In genomic region chr2:55050133-55050994, GRCh38 we compare ENCODE assay signal across 1 cellular context.
TF ChIP-seq lines count a peak whose summit lies in the region.

RTN4 (minus strand) TSS chr2:55050451; CDS start chr2:55050300, 151 bp downstream.

TF ChIP-seq in K562, 482 proteins besides CTCF, POLR2A, EP300 and RAD21 (continued from another document and continues in another):
- TF ChIP-seq ZNF280B (CRISPR knock-in tag; IDR thresholded peaks at IDR 0.05) (no peak), RBM22 (IDR thresholded peaks at IDR 0.05; ENCODE audit: low read depth, low read length, poor library complexity, severe bottlenecking) (peak; percentile 83), PHF21A (IDR thresholded peaks at IDR 0.05; ENCODE audit: borderline replicate concordance, low read depth) (no peak), PTTG1 (tag; IDR thresholded peaks at IDR 0.05; ENCODE audit: low read depth) (no peak), ZNF695 (CRISPR knock-in tag; IDR thresholded peaks at IDR 0.05) (no peak), NCOA4 (IDR thresholded peaks at IDR 0.05; ENCODE audit: partially characterized antibody) (no peak), ZNF133 (CRISPR knock-in tag; IDR thresholded peaks at IDR 0.05) (no peak), PPARD (CRISPR knock-in tag; IDR thresholded peaks at IDR 0.05) (no peak), GMEB1 (CRISPR knock-in tag; IDR thresholded peaks at IDR 0.05) (no peak; the same call in 1 of the 2 replicates), ATF3 (IDR thresholded peaks at IDR 0.05) (peak; percentile 98), ATF3 (CRISPR knock-in tag; conservative IDR thresholded peaks at IDR 0.05) (peak; percentile 66; the same call in 1 of the 2 replicates), ZNF551 (CRISPR knock-in tag; IDR thresholded peaks at IDR 0.05) (no peak), RBM17 (IDR thresholded peaks at IDR 0.05; ENCODE audit: borderline replicate concordance, low read depth, low read length) (no peak), KDM2B (CRISPR knock-in tag; IDR thresholded peaks at IDR 0.05) (no peak), ELF2 (CRISPR knock-in tag; IDR thresholded peaks at IDR 0.05) (no peak), ZNF263 (CRISPR knock-in tag; IDR thresholded peaks at IDR 0.05; ENCODE audit: borderline replicate concordance) (peak; percentile 99), U2AF2 (optimal IDR thresholded peaks at IDR 0.05; ENCODE audit: low read depth, low read length) (no peak), POLR2B (IDR thresholded peaks at IDR 0.05; ENCODE audit: low read depth, partially characterized antibody) (peak; percentile 94), ZNF277 (CRISPR knock-in tag; IDR thresholded peaks at IDR 0.05; ENCODE audit: borderline replicate concordance) (no peak), TBL1XR1 (IDR thresholded peaks at IDR 0.05; ENCODE audit: low read length in 2 of 2) (peak in 1 of 2 experiments; percentile 28; a peak in 1 of 4 replicates), JUND (IDR thresholded peaks at IDR 0.05; ENCODE audit: borderline replicate concordance, low read depth, low read length) (peak; percentile 99), JUND (tag; IDR thresholded peaks at IDR 0.05; ENCODE audit: borderline replicate concordance, low read depth, low read length) (peak; percentile 93; the same call in 1 of the 3 replicates), ZNF175 (CRISPR knock-in tag; IDR thresholded peaks at IDR 0.05; ENCODE audit: low read depth) (no peak), SMAD2 (IDR thresholded peaks at IDR 0.05; ENCODE audit: low read depth, low read length) (no peak), SPI1 (IDR thresholded peaks at IDR 0.05; ENCODE audit: borderline replicate concordance, low read depth, low read length) (peak; percentile 99), SMARCE1 (IDR thresholded peaks at IDR 0.05) (peak; percentile 40; the same call in 1 of the 2 replicates), ZNF586 (CRISPR knock-in tag; conservative IDR thresholded peaks at IDR 0.05) (no peak), ATF1 (CRISPR knock-in tag; IDR thresholded peaks at IDR 0.05) (no peak; the same call in 1 of the 2 replicates), ATF1 (tag; IDR thresholded peaks at IDR 0.05) (peak; percentile 91), RBM39 (optimal IDR thresholded peaks at IDR 0.05; ENCODE audit: low read depth, low read length) (no peak)
- TF ChIP-seq, protein P1, sequence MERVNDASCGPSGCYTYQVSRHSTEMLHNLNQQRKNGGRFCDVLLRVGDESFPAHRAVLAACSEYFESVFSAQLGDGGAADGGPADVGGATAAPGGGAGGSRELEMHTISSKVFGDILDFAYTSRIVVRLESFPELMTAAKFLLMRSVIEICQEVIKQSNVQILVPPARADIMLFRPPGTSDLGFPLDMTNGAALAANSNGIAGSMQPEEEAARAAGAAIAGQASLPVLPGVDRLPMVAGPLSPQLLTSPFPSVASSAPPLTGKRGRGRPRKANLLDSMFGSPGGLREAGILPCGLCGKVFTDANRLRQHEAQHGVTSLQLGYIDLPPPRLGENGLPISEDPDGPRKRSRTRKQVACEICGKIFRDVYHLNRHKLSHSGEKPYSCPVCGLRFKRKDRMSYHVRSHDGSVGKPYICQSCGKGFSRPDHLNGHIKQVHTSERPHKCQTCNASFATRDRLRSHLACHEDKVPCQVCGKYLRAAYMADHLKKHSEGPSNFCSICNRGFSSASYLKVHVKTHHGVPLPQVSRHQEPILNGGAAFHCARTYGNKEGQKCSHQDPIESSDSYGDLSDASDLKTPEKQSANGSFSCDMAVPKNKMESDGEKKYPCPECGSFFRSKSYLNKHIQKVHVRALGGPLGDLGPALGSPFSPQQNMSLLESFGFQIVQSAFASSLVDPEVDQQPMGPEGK (CRISPR knock-in tag; IDR thresholded peaks at IDR 0.05; ENCODE audit: borderline replicate concordance): no peak
- TF ChIP-seq, protein P2, sequence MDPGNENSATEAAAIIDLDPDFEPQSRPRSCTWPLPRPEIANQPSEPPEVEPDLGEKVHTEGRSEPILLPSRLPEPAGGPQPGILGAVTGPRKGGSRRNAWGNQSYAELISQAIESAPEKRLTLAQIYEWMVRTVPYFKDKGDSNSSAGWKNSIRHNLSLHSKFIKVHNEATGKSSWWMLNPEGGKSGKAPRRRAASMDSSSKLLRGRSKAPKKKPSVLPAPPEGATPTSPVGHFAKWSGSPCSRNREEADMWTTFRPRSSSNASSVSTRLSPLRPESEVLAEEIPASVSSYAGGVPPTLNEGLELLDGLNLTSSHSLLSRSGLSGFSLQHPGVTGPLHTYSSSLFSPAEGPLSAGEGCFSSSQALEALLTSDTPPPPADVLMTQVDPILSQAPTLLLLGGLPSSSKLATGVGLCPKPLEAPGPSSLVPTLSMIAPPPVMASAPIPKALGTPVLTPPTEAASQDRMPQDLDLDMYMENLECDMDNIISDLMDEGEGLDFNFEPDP (CRISPR knock-in tag; IDR thresholded peaks at IDR 0.05): no peak
- TF ChIP-seq, protein P3, sequence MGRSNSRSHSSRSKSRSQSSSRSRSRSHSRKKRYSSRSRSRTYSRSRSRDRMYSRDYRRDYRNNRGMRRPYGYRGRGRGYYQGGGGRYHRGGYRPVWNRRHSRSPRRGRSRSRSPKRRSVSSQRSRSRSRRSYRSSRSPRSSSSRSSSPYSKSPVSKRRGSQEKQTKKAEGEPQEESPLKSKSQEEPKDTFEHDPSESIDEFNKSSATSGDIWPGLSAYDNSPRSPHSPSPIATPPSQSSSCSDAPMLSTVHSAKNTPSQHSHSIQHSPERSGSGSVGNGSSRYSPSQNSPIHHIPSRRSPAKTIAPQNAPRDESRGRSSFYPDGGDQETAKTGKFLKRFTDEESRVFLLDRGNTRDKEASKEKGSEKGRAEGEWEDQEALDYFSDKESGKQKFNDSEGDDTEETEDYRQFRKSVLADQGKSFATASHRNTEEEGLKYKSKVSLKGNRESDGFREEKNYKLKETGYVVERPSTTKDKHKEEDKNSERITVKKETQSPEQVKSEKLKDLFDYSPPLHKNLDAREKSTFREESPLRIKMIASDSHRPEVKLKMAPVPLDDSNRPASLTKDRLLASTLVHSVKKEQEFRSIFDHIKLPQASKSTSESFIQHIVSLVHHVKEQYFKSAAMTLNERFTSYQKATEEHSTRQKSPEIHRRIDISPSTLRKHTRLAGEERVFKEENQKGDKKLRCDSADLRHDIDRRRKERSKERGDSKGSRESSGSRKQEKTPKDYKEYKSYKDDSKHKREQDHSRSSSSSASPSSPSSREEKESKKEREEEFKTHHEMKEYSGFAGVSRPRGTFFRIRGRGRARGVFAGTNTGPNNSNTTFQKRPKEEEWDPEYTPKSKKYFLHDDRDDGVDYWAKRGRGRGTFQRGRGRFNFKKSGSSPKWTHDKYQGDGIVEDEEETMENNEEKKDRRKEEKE (IDR thresholded peaks at IDR 0.05; ENCODE audit: borderline replicate concordance in 1 of 2, control insufficient read depth in 1 of 2, low read depth in 2 of 2, low read length in 1 of 2): no peak; a peak in 1 of 4 replicates
- TF ChIP-seq, protein P4, sequence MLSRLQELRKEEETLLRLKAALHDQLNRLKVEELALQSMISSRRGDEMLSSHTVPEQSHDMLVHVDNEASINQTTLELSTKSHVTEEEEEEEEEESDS (CRISPR knock-in tag; IDR thresholded peaks at IDR 0.05): no peak
- TF ChIP-seq, protein P5, sequence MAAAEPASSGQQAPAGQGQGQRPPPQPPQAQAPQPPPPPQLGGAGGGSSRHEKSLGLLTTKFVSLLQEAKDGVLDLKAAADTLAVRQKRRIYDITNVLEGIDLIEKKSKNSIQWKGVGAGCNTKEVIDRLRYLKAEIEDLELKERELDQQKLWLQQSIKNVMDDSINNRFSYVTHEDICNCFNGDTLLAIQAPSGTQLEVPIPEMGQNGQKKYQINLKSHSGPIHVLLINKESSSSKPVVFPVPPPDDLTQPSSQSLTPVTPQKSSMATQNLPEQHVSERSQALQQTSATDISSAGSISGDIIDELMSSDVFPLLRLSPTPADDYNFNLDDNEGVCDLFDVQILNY (CRISPR knock-in tag; IDR thresholded peaks at IDR 0.05): no peak
- TF ChIP-seq, protein P6, sequence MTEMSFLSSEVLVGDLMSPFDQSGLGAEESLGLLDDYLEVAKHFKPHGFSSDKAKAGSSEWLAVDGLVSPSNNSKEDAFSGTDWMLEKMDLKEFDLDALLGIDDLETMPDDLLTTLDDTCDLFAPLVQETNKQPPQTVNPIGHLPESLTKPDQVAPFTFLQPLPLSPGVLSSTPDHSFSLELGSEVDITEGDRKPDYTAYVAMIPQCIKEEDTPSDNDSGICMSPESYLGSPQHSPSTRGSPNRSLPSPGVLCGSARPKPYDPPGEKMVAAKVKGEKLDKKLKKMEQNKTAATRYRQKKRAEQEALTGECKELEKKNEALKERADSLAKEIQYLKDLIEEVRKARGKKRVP (CRISPR knock-in tag; IDR thresholded peaks at IDR 0.05): no peak; the same call in 1 of the 2 replicates
- TF ChIP-seq, protein P7, sequence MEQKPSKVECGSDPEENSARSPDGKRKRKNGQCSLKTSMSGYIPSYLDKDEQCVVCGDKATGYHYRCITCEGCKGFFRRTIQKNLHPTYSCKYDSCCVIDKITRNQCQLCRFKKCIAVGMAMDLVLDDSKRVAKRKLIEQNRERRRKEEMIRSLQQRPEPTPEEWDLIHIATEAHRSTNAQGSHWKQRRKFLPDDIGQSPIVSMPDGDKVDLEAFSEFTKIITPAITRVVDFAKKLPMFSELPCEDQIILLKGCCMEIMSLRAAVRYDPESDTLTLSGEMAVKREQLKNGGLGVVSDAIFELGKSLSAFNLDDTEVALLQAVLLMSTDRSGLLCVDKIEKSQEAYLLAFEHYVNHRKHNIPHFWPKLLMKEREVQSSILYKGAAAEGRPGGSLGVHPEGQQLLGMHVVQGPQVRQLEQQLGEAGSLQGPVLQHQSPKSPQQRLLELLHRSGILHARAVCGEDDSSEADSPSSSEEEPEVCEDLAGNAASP (IDR thresholded peaks at IDR 0.05): no peak
- TF ChIP-seq, protein P8, sequence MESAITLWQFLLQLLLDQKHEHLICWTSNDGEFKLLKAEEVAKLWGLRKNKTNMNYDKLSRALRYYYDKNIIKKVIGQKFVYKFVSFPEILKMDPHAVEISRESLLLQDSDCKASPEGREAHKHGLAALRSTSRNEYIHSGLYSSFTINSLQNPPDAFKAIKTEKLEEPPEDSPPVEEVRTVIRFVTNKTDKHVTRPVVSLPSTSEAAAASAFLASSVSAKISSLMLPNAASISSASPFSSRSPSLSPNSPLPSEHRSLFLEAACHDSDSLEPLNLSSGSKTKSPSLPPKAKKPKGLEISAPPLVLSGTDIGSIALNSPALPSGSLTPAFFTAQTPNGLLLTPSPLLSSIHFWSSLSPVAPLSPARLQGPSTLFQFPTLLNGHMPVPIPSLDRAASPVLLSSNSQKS (CRISPR knock-in tag; IDR thresholded peaks at IDR 0.05): no peak
- TF ChIP-seq, protein P9, sequence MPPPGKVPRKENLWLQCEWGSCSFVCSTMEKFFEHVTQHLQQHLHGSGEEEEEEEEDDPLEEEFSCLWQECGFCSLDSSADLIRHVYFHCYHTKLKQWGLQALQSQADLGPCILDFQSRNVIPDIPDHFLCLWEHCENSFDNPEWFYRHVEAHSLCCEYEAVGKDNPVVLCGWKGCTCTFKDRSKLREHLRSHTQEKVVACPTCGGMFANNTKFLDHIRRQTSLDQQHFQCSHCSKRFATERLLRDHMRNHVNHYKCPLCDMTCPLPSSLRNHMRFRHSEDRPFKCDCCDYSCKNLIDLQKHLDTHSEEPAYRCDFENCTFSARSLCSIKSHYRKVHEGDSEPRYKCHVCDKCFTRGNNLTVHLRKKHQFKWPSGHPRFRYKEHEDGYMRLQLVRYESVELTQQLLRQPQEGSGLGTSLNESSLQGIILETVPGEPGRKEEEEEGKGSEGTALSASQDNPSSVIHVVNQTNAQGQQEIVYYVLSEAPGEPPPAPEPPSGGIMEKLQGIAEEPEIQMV (tag; conservative IDR thresholded peaks at IDR 0.05; ENCODE audit: low read depth): peak; percentile 85
